In genomic region chr13:99295488-99296252, GRCh38 we compare ENCODE assay signal across 21 cellular contexts. TPM values are rescaled to one million over a fixed set of nuclear protein-coding genes. Genes with fewer than 3 reads are reported as not detected.
A peak's percentile ranks its signal among the peaks of the same experiment; 100 is the strongest.
DNase-seq lines count a peak whose midpoint lies in the region; ATAC-seq, FAIRE-seq and TF ChIP-seq lines count a peak whose summit lies in the region.
"Had no signal": no experiment of that assay in that cellular context is flagged by ENCODE, and none has a peak within 500 bp of the region (broad histone marks: within the 10 kb centered on the region; RNA-seq: fewer than 3 reads in every experiment).

No MANE protein-coding gene starts in this region.

- no peaks in the 10 kb centered on the region for H3K9me3 Mint-ChIP-seq in activated CD4-positive, alpha-beta T cell treated with anti-CD3 and anti-CD28 coated beads, Interleukin-2, amount 10 ng/mL, durations not matched to agents 24 days and 14 days
- H3K9me3 Mint-ChIP-seq in activated naive CD8-positive, alpha-beta T cell (ENCODE audit: low read depth): no peaks in the 10 kb centered on the region
- H3K9me3 Mint-ChIP-seq in natural killer cell (no peaks in the 10 kb centered on the region), MCF 10A (ENCODE audit: unreplicated experiment) (no peaks in the 10 kb centered on the region)

- peak overlapping the region; percentile 63 for H3K4me3 Mint-ChIP-seq in activated CD4-positive, alpha-beta T cell treated with anti-CD3 and anti-CD28 coated beads, Interleukin-2, amount 10 ng/mL, durations not matched to agents 24 days and 14 days
- H3K4me3 Mint-ChIP-seq in activated naive CD8-positive, alpha-beta T cell: peak overlapping the region; percentile 77
- peak overlapping the region; percentile 25 for H3K4me3 Mint-ChIP-seq in natural killer cell
- no peak overlapping the region for H3K4me3 Mint-ChIP-seq in MCF 10A (ENCODE audit: unreplicated experiment)

- peak overlapping the region; percentile 77 for H3K27ac Mint-ChIP-seq in activated CD4-positive, alpha-beta T cell treated with anti-CD3 and anti-CD28 coated beads, Interleukin-2, amount 10 ng/mL, durations not matched to agents 24 days and 14 days
- peak overlapping the region; percentile 87 for H3K27ac Mint-ChIP-seq in activated naive CD8-positive, alpha-beta T cell
- H3K27ac Mint-ChIP-seq in natural killer cell: peak overlapping the region in 1 of 2 donors; percentile 32
- no peak overlapping the region for H3K27ac Mint-ChIP-seq in MCF 10A (ENCODE audit: low read depth, unreplicated experiment)

- TF ChIP-seq CTCF in natural killer cell (IDR thresholded peaks at IDR 0.05) (no peak), MCF 10A (IDR thresholded peaks at IDR 0.05; ENCODE audit: unreplicated experiment) (no peak)

- H3K36me3 Mint-ChIP-seq in activated CD4-positive, alpha-beta T cell treated with anti-CD3 and anti-CD28 coated beads, Interleukin-2, amount 10 ng/mL, durations not matched to agents 24 days and 14 days (ENCODE audit: low read depth): peaks cover 46% of the 10 kb centered on the region
- H3K36me3 Mint-ChIP-seq in activated naive CD8-positive, alpha-beta T cell: peaks cover 31% of the 10 kb centered on the region
- no peaks in the 10 kb centered on the region for H3K36me3 Mint-ChIP-seq in natural killer cell
- peaks cover 21% of the 10 kb centered on the region for H3K36me3 Mint-ChIP-seq in MCF 10A (ENCODE audit: insufficient read depth, unreplicated experiment)

- CTCF ChIA-PET in MCF 10A (lab: Yijun Ruan, JAX): no interaction called here

- no TSS peak for BruUV-seq in MCF 10A (replicated peaks; lab: Mats Ljungman, UMichigan)

- peak; percentile 57 for DNase-seq in activated CD4-positive, alpha-beta T cell treated with anti-CD3 and anti-CD28 coated beads, Interleukin-2, amount 10 ng/mL, durations not matched to agents 24 days and 14 days
- no peak for DNase-seq in activated CD4-positive, alpha-beta T cell treated with anti-CD3 and anti-CD28 coated beads, Interleukin-2, amount 50 U/mL, for 1 hour
- DNase-seq in GM18507 (ENCODE audit: extremely low spot score, insufficient read length, low read depth) (no peak), natural killer cell (no peak), MCF 10A (ENCODE audit: unreplicated experiment) (no peak), NCI-H226 (no peak)
- no peak for DNase-seq in stimulated activated CD4-positive, alpha-beta T cell treated with anti-CD3 and anti-CD28 coated beads, Interleukin-12 subunit alpha, Interleukin-12 subunit beta, amount 100 ng/mL, for 4 hours
- DNase-seq: activated effector memory CD4-positive, alpha-beta T cell treated with Interleukin-2 at 50 U/mL for 16 hours; colonic mucosa; foreskin keratinocyte; NCI-H2029; NCI-H510A; nucleus accumbens; right cardiac atrium; substantia nigra; T1000 had no signal

- intact Hi-C loops in activated CD4-positive, alpha-beta T cell treated with anti-CD3 and anti-CD28 coated beads, Interleukin-2, amount 10 ng/mL, durations not matched to agents 24 days and 14 days (cut with micrococcal nuclease): loop anchor here (1.0 to 2.0 kb wide), 5 partner anchors 7 to 137 kb away; no protein-coding TSS in a partner anchor
- intact Hi-C loops in natural killer cell (cut with micrococcal nuclease) (no loop called here), MCF 10A (cut with micrococcal nuclease) (no loop called here)

- no peaks in the 10 kb centered on the region for H3K27me3 Mint-ChIP-seq in activated CD4-positive, alpha-beta T cell treated with anti-CD3 and anti-CD28 coated beads, Interleukin-2, amount 10 ng/mL, durations not matched to agents 24 days and 14 days
- H3K27me3 Mint-ChIP-seq in activated naive CD8-positive, alpha-beta T cell: no peaks in the 10 kb centered on the region
- no peaks in the 10 kb centered on the region for H3K27me3 Mint-ChIP-seq in natural killer cell (ENCODE audit: low read depth in 2 of 2)
- H3K27me3 Mint-ChIP-seq in MCF 10A (ENCODE audit: insufficient read depth, unreplicated experiment): no peaks in the 10 kb centered on the region

- FAIRE-seq in GM18507 (lab: Jason Lieb, UNC): peak; percentile 68
- FAIRE-seq: A549, endothelial cell of umbilical vein had no signal

- peaks cover 60% of the 10 kb centered on the region for H3K4me1 Mint-ChIP-seq in activated CD4-positive, alpha-beta T cell treated with anti-CD3 and anti-CD28 coated beads, Interleukin-2, amount 10 ng/mL, durations not matched to agents 24 days and 14 days
- peaks cover 88% of the 10 kb centered on the region for H3K4me1 Mint-ChIP-seq in activated naive CD8-positive, alpha-beta T cell (ENCODE audit: low read depth)
- H3K4me1 Mint-ChIP-seq in natural killer cell (peaks cover 44 to 57% of the 10 kb centered on the region in 2 donors), MCF 10A (ENCODE audit: insufficient read depth, unreplicated experiment) (no peaks in the 10 kb centered on the region)

- no peak for ATAC-seq in natural killer cell
- ATAC-seq: A549, foreskin keratinocyte, right cardiac atrium had no signal

- POLR2A ChIA-PET in MCF 10A (lab: Yijun Ruan, JAX): interaction anchor here (0.7 kb wide), 1 partner anchor 189 kb away, joined by 3 read pairs; no protein-coding TSS in a partner anchor

RNA-seq across cellular contexts. Expression of gene GPR183, which starts 11.5 kb away (rescaled TPM):
- total RNA-seq in activated CD4-positive, alpha-beta T cell treated with anti-CD3 and anti-CD28 coated beads, Interleukin-2, amount 10 ng/mL, durations not matched to agents 24 days and 14 days: 36.8 and 37.1 TPM in 2 replicates
- total RNA-seq in natural killer cell (10 to 100 TPM; 20.0 to 47.0 (median 41.1) TPM), MCF 10A (2022) (not detected in 2 replicates)
- total RNA-seq: endothelial cell of umbilical vein, foreskin keratinocyte, OCI-LY7 had no signal

RNA-seq across cellular contexts. Expression of gene GPR18, which starts 37.5 kb away (rescaled TPM):
- total RNA-seq in activated CD4-positive, alpha-beta T cell treated with anti-CD3 and anti-CD28 coated beads, Interleukin-2, amount 10 ng/mL, durations not matched to agents 24 days and 14 days: 5.9 and 6.3 TPM in 2 replicates
- total RNA-seq in natural killer cell: 10 to 100 TPM; 11.4 to 41.7 (median 25.5) TPM
- not detected in 2 replicates for total RNA-seq in MCF 10A (2022)
- total RNA-seq: endothelial cell of umbilical vein, foreskin keratinocyte, vagina had no signal

Comparison
In these comparisons a context has a peak if more than half of its experiments do, and no peak if none do; other contexts are left out.
1. RNA of gene GPR183, which starts 11.5 kb away (total RNA-seq): 20.0 to 47.0 TPM in natural killer cell and 36.8 to 37.1 TPM in activated CD4-positive, alpha-beta T cell treated with anti-CD3 and anti-CD28 coated beads, Interleukin-2, amount 10 ng/mL, durations not matched to agents 24 days and 14 days; not detected in MCF 10A; every median in the first group is over 10 times any median in the second.